19 cellular contexts compared by ENCODE assay signal in genomic region chr3:11247362-11247761, GRCh38.
"Had no signal": no experiment of that assay in that cellular context is flagged by ENCODE, and none has a peak within 500 bp of the region (broad histone marks: within the 10 kb centered on the region; RNA-seq: fewer than 3 reads in every experiment).

No MANE protein-coding gene starts in this region.

- H3K27me3 ChIP-seq: foreskin keratinocyte, right lobe of liver, stomach had no signal

- H3K4me1 ChIP-seq: left ventricle myocardium inferior, parathyroid adenoma, prostate gland, right lobe of liver had no signal

- H3K27ac ChIP-seq: left ventricle myocardium inferior, parathyroid adenoma, prostate gland, right lobe of liver, stomach, thoracic aorta had no signal

- FAIRE-seq: keratinocyte, urothelium cell line had no signal

- H3K9me3 ChIP-seq: left ventricle myocardium inferior, prostate gland, right lobe of liver, stomach, thoracic aorta had no signal

- H3K36me3 ChIP-seq: left ventricle myocardium inferior, prostate gland, right lobe of liver, stomach, thoracic aorta had no signal

- H3K79me2 ChIP-seq: parathyroid adenoma had no signal

- DNase-seq: dermis blood vessel endothelial cell; foreskin keratinocyte; immature natural killer cell; left ventricle myocardium inferior; mesenchymal stem cell; midbrain; naive B cell; occipital lobe; retina; right lobe of liver; stimulated activated naive CD4-positive, alpha-beta T cell; stomach; substantia nigra had no signal

- H2AFZ ChIP-seq: parathyroid adenoma had no signal

- H3K9ac ChIP-seq: parathyroid adenoma had no signal

- H3K4me3 ChIP-seq: left ventricle myocardium inferior, lung, prostate gland, right lobe of liver, stomach, thoracic aorta had no signal

- ATAC-seq: right lobe of liver had no signal
